17 cellular contexts compared by ENCODE assay signal in the genomic region with DNA sequence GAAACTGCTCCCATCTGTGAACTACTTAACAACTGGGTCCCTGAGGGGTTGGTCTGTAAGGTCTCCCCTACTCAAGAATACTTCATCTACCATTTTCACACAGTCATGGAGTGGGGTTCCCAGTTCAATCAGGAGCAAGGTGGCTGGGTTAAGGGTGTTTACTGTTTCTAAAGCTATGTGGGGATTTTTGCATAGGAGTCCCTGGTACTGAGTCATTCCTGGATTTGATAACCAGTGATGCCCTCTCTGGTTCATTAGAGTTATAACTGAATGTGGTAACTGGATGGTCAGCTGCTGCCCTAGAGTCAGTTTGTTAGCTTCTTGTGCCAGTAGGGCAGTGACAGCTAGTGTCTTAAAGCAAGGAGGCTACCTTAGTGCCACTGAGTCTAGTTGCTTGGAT. TPM values are rescaled to one million over a fixed set of nuclear protein-coding genes. Genes with fewer than 3 reads are reported as not detected.
"Had no signal": no experiment of that assay in that cellular context is flagged by ENCODE, and none has a peak within 500 bp of the region (broad histone marks: within the 10 kb centered on the region; RNA-seq: fewer than 3 reads in every experiment).

No MANE protein-coding gene starts in this region.

- H3K36me3 ChIP-seq: neural progenitor cell, right atrium auricular region, tibial nerve had no signal

- H3K9ac ChIP-seq: neural progenitor cell had no signal

- H3K4me2 ChIP-seq: neural progenitor cell had no signal

- H3K27me3 ChIP-seq: foreskin keratinocyte, neural progenitor cell, right atrium auricular region, tibial nerve had no signal

- H3K4me1 ChIP-seq: neural progenitor cell, right atrium auricular region, tibial nerve had no signal

- H2AFZ ChIP-seq: neural progenitor cell had no signal

- DNase-seq: activated CD4-positive, alpha-beta memory T cell treated with anti-CD3 and anti-CD28 coated beads, Interleukin-2, amount 10 ng/mL, durations not matched to agents 7 days and 5 days; activated CD4-positive, alpha-beta T cell treated with anti-CD3 and anti-CD28 coated beads for 48 hours; activated CD4-positive, CD25-positive, alpha-beta regulatory T cell; activated gamma-delta T cell; activated naive CD4-positive, alpha-beta T cell treated with anti-CD3 and anti-CD28 coated beads, Interleukin-2, amount 50 U/mL, for 16 hours; activated naive CD8-positive, alpha-beta T cell treated with anti-CD3 and anti-CD28 coated beads, Interleukin-2, amount 50 U/mL, for 24 hours; caudate nucleus; effector CD4-positive, alpha-beta T cell; kidney; naive thymus-derived CD8-positive, alpha-beta T cell; stimulated activated CD4-positive, alpha-beta T cell treated with anti-CD3 and anti-CD28 coated beads, Interleukin-4, amount 100 ng/mL, for 4 hours; T-helper 9 cell had no signal

- H3K4me3 ChIP-seq: lung, neural progenitor cell, right atrium auricular region, tibial nerve had no signal

- H3K27ac ChIP-seq: foreskin keratinocyte, neural progenitor cell, right atrium auricular region, tibial nerve had no signal

- ATAC-seq: activated naive CD8-positive, alpha-beta T cell treated with anti-CD3 and anti-CD28 coated beads, Interleukin-2, amount 50 U/mL, for 24 hours; naive thymus-derived CD8-positive, alpha-beta T cell had no signal

RNA-seq across cellular contexts. Expression of gene KCNJ15, which starts 29.4 kb away (rescaled TPM):
- total RNA-seq: activated CD4-positive, alpha-beta memory T cell treated with anti-CD3 and anti-CD28 coated beads, Interleukin-2, amount 10 ng/mL, durations not matched to agents 7 days and 5 days; naive thymus-derived CD8-positive, alpha-beta T cell had no signal
- polyA plus RNA-seq: naive thymus-derived CD8-positive, alpha-beta T cell had no signal
